Comparison of ENCODE assay signal across 11 cellular contexts in the genomic region with DNA sequence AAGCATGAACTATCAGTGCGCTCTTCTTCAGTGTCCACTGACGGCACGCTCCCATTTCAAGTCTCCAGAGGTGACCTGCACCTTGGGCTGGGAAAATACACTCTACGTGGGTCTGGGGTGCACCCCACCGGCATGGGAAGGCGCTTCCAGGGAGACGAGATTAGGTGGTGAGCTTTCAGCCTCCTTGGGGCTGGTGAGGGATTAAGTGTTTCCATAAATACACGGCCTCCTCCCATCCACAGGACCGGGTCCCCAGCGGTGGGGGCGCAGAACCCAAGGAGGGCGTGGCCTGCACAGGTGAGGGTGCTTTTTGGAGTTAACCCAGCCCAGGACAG. TPM values are rescaled to one million over a fixed set of nuclear protein-coding genes. Genes with fewer than 3 reads are reported as not detected.
DNase-seq lines count a peak whose midpoint lies in the region; ATAC-seq and TF ChIP-seq lines count a peak whose summit lies in the region.
"Had no signal": no experiment of that assay in that cellular context is flagged by ENCODE, and none has a peak within 500 bp of the region (broad histone marks: within the 10 kb centered on the region; RNA-seq: fewer than 3 reads in every experiment).

No MANE protein-coding gene starts in this region.

- no peak for TF ChIP-seq POLR2A in transverse colon (IDR thresholded peaks at IDR 0.05)

- H3K4me3 Mint-ChIP-seq in activated naive CD8-positive, alpha-beta T cell, result peak overlapping the region; percentile 89
- H3K4me3 Mint-ChIP-seq in activated naive CD8-positive, alpha-beta T cell treated with anti-CD3 and anti-CD28 coated beads, Interleukin-2, amount 50 U/mL, for 24 hours, result no peak overlapping the region
- H3K4me3 Mint-ChIP-seq in activated naive CD8-positive, alpha-beta T cell treated with anti-CD3 and anti-CD28 coated beads for 36 hours, result peak overlapping the region; percentile 87

- H3K4me1 ChIP-seq in transverse colon, result peaks cover 21 to 46% (median 26%) of the 10 kb centered on the region in 4 donors

- in situ Hi-C loops in transverse colon (cut with MboI; ENCODE audit: low pct_ligation_motif_present in 1 of 4, low pct_unique_long_range_greater_than_20kb in 1 of 4, low sequenced_read_pairs in 3 of 4), result no loop called here

- no peak for ATAC-seq in activated naive CD8-positive, alpha-beta T cell treated with anti-CD3 and anti-CD28 coated beads, Interleukin-2, amount 50 U/mL, for 24 hours
- ATAC-seq in GM19463 (IDR thresholded peaks at IDR 0.05; ENCODE audit: unreplicated experiment), result no peak

- no peaks in the 10 kb centered on the region for H3K9me3 ChIP-seq in transverse colon
- H3K9me3 ChIP-seq: gastroesophageal sphincter had no signal

- peaks cover 12% of the 10 kb centered on the region for H3K4me1 Mint-ChIP-seq in activated naive CD8-positive, alpha-beta T cell (ENCODE audit: low read depth)
- H3K4me1 Mint-ChIP-seq in activated naive CD8-positive, alpha-beta T cell treated with anti-CD3 and anti-CD28 coated beads, Interleukin-2, amount 50 U/mL, for 24 hours, result peaks cover 31% of the 10 kb centered on the region
- peaks cover 16% of the 10 kb centered on the region for H3K4me1 Mint-ChIP-seq in activated naive CD8-positive, alpha-beta T cell treated with anti-CD3 and anti-CD28 coated beads for 36 hours

- peak overlapping the region in 1 of 4 donors; percentile 50 for H3K27ac ChIP-seq in transverse colon

- H3K27ac Mint-ChIP-seq in activated naive CD8-positive, alpha-beta T cell, result no peak overlapping the region
- H3K27ac Mint-ChIP-seq in activated naive CD8-positive, alpha-beta T cell treated with anti-CD3 and anti-CD28 coated beads, Interleukin-2, amount 50 U/mL, for 24 hours, result no peak overlapping the region
- H3K27ac Mint-ChIP-seq in activated naive CD8-positive, alpha-beta T cell treated with anti-CD3 and anti-CD28 coated beads for 36 hours, result no peak overlapping the region
- H3K27ac Mint-ChIP-seq: activated naive CD4-positive, alpha-beta T cell treated with anti-CD3 and anti-CD28 coated beads, Interleukin-2, amount 50 U/mL, for 24 hours had no signal

- no peaks in the 10 kb centered on the region for H3K36me3 Mint-ChIP-seq in activated naive CD8-positive, alpha-beta T cell
- no peaks in the 10 kb centered on the region for H3K36me3 Mint-ChIP-seq in activated naive CD8-positive, alpha-beta T cell treated with anti-CD3 and anti-CD28 coated beads, Interleukin-2, amount 50 U/mL, for 24 hours (ENCODE audit: low read depth)
- no peaks in the 10 kb centered on the region for H3K36me3 Mint-ChIP-seq in activated naive CD8-positive, alpha-beta T cell treated with anti-CD3 and anti-CD28 coated beads for 36 hours
- H3K36me3 Mint-ChIP-seq: activated naive CD4-positive, alpha-beta T cell treated with anti-CD3 and anti-CD28 coated beads, Interleukin-2, amount 50 U/mL, for 24 hours had no signal

- whole genome bisulfite sequencing in transverse colon (ENCODE audit: low coverage in 1 of 2), 2 donors, result 49 to 73% methylated on average over 4 to 12 of the region's 12 CpGs

- TF ChIP-seq CTCF in kidney epithelial cell (IDR thresholded peaks at IDR 0.05; ENCODE audit: insufficient read depth, low read length, poor library complexity, severe bottlenecking) (no peak), transverse colon (IDR thresholded peaks at IDR 0.05) (no peak)

- H3K36me3 ChIP-seq in kidney epithelial cell (ENCODE audit: control insufficient read depth, insufficient read depth, low read length) (no peaks in the 10 kb centered on the region), transverse colon (no peaks in the 10 kb centered on the region)
- H3K36me3 ChIP-seq: gastroesophageal sphincter had no signal

- TF ChIP-seq EP300 in transverse colon (IDR thresholded peaks at IDR 0.05; ENCODE audit: low read depth), result no peak

- H3K9me3 Mint-ChIP-seq in activated naive CD8-positive, alpha-beta T cell (ENCODE audit: low read depth), result no peaks in the 10 kb centered on the region
- H3K9me3 Mint-ChIP-seq in activated naive CD8-positive, alpha-beta T cell treated with anti-CD3 and anti-CD28 coated beads, Interleukin-2, amount 50 U/mL, for 24 hours, result no peaks in the 10 kb centered on the region
- H3K9me3 Mint-ChIP-seq in activated naive CD8-positive, alpha-beta T cell treated with anti-CD3 and anti-CD28 coated beads for 36 hours, result no peaks in the 10 kb centered on the region
- H3K9me3 Mint-ChIP-seq: activated naive CD4-positive, alpha-beta T cell treated with anti-CD3 and anti-CD28 coated beads, Interleukin-2, amount 50 U/mL, for 24 hours had no signal

- intact Hi-C loops in transverse colon (cut with DNase I; ENCODE audit: low total_unique reads), result no loop called here

- peaks cover 23% of the 10 kb centered on the region for H3K27me3 ChIP-seq in kidney epithelial cell (ENCODE audit: control insufficient read depth, insufficient read depth, low read length)
- H3K27me3 ChIP-seq in transverse colon, result peaks cover 57% of the 10 kb centered on the region
- H3K27me3 ChIP-seq: gastroesophageal sphincter had no signal

- H3K4me3 ChIP-seq in kidney epithelial cell (ENCODE audit: low read depth, low read length) (peak overlapping the region; percentile 30), transverse colon (peak overlapping the region in 2 of 4 donors; percentile 46 to 57)

- no peak for DNase-seq in activated naive CD8-positive, alpha-beta T cell treated with anti-CD3 and anti-CD28 coated beads, Interleukin-2, amount 50 U/mL, for 24 hours
- no peak for DNase-seq in activated naive CD8-positive, alpha-beta T cell treated with anti-CD3 and anti-CD28 coated beads for 36 hours
- no peak for DNase-seq in kidney epithelial cell (ENCODE audit: low read depth)
- peak; percentile 27 for DNase-seq in transverse colon
- DNase-seq in SIG-M5 treated with dmso at 0.1 percent for 504 hours (lab: John Stamatoyannopoulos, UW; ENCODE audit: unreplicated experiment), result no peak
- DNase-seq in DMS 273 (lab: John Stamatoyannopoulos, UW; ENCODE audit: unreplicated experiment), result no peak
- DNase-seq: NCI-H446 had no signal

- no peaks in the 10 kb centered on the region for H3K27me3 Mint-ChIP-seq in activated naive CD8-positive, alpha-beta T cell
- peaks cover 21% of the 10 kb centered on the region for H3K27me3 Mint-ChIP-seq in activated naive CD8-positive, alpha-beta T cell treated with anti-CD3 and anti-CD28 coated beads, Interleukin-2, amount 50 U/mL, for 24 hours
- H3K27me3 Mint-ChIP-seq in activated naive CD8-positive, alpha-beta T cell treated with anti-CD3 and anti-CD28 coated beads for 36 hours, result peaks cover 24% of the 10 kb centered on the region

RNA-seq across cellular contexts. Expression of a gene that starts 1.2 kb away (rescaled TPM):
- total RNA-seq in activated naive CD8-positive, alpha-beta T cell treated with anti-CD3 and anti-CD28 coated beads for 36 hours, result 1 to 10 TPM; 1.5 to 1.6 TPM
- total RNA-seq in kidney epithelial cell, result 11.6 and 13.6 TPM in 2 replicates
- total RNA-seq in transverse colon, result 1 to 10 TPM in 1 of 4 donors, under 1 TPM in 1, not detected in 2; 0.27 to 7.0 TPM

RNA-seq across cellular contexts. Expression of a gene that starts 49.7 kb away (rescaled TPM):
- total RNA-seq in activated naive CD8-positive, alpha-beta T cell treated with anti-CD3 and anti-CD28 coated beads for 36 hours, result 10 to 100 TPM; 49.4 to 51.0 TPM
- total RNA-seq in kidney epithelial cell, result 51.8 and 60.7 TPM in 2 replicates
- total RNA-seq in transverse colon, result 10 to 100 TPM; 27.9 to 40.0 (median 31.8) TPM

RNA-seq across cellular contexts. Expression of a gene that starts 49.8 kb away (rescaled TPM):
- 100 to 1,000 TPM; 524 to 548 TPM for total RNA-seq in activated naive CD8-positive, alpha-beta T cell treated with anti-CD3 and anti-CD28 coated beads for 36 hours
- total RNA-seq in kidney epithelial cell (720 and 850 TPM in 2 replicates), transverse colon (1,000 to 10,000 TPM in 2 of 4 donors, 100 to 1,000 TPM in 2; 635 to 1,115 (median 865) TPM)
